ENCODE assay signal across 20 cellular contexts in the genomic region with DNA sequence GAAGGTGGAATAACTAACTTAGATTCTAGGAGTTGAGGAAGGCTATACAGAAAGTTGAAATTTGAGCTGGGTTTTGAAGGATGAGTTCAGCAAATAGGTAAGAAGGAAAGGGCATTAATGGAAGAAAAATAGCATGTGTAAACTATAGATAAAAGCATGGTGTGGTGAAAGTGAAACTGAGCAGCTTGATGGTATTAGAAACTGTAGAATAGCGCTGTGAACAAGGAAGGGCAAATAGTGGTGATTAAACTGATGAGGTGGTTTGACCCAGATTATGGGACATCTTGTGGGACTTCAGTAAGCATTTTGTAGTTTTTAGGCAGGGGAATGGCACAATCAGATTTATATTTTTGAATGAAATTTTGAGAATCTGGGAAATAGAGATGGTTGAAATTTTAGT.
"Had no signal": no experiment of that assay in that cellular context is flagged by ENCODE, and none has a peak within 500 bp of the region (broad histone marks: within the 10 kb centered on the region; RNA-seq: fewer than 3 reads in every experiment).

No MANE protein-coding gene starts in this region.

- H2AFZ ChIP-seq: hepatocyte, neural progenitor cell had no signal

- H3K4me3 ChIP-seq: dorsolateral prefrontal cortex, hepatocyte, lung, neural progenitor cell, ovary, right atrium auricular region, smooth muscle cell had no signal

- H3K36me3 ChIP-seq: neural progenitor cell, ovary, right atrium auricular region had no signal

- DNase-seq: cortex of kidney; dorsolateral prefrontal cortex; effector CD8-positive, alpha-beta T cell; foreskin melanocyte; head of caudate nucleus; left colon; left ventricle myocardium superior; mesenchymal stem cell; midbrain; nucleus accumbens; ovary; stimulated activated CD4-positive, alpha-beta T cell treated with anti-CD3 and anti-CD28 coated beads, Interleukin-2, amount 100 ng/mL, for 48 hours; stimulated activated naive CD4-positive, alpha-beta T cell treated with Interleukin-2 at 50 U/mL for 16 hours; trophoblast cell had no signal

- H3K4me1 Mint-ChIP-seq: neural progenitor cell had no signal

- H3K4me1 ChIP-seq: neural progenitor cell, right atrium auricular region had no signal

- H3K4me3 Mint-ChIP-seq: natural killer cell treated with Interleukin-12 subunit alpha and Interleukin-12 subunit beta and Interleukin-15 and Interleukin-18, amount 100 ng/mL, for 72 hours; neural progenitor cell had no signal

- H3K9me3 ChIP-seq: ovary, right atrium auricular region had no signal

- H3K4me2 ChIP-seq: hepatocyte, neural progenitor cell, smooth muscle cell had no signal

- H3K27ac Mint-ChIP-seq: natural killer cell treated with Interleukin-12 subunit alpha and Interleukin-12 subunit beta and Interleukin-15 and Interleukin-18, amount 100 ng/mL, for 72 hours; neural progenitor cell had no signal

- H3K27me3 Mint-ChIP-seq: natural killer cell treated with Interleukin-12 subunit alpha and Interleukin-12 subunit beta and Interleukin-15 and Interleukin-18, amount 100 ng/mL, for 72 hours had no signal

- H3K36me3 Mint-ChIP-seq: natural killer cell treated with Interleukin-12 subunit alpha and Interleukin-12 subunit beta and Interleukin-15 and Interleukin-18, amount 100 ng/mL, for 72 hours; neural progenitor cell had no signal

- H3K9ac ChIP-seq: neural progenitor cell had no signal

- ATAC-seq: left colon; left ventricle myocardium superior; natural killer cell treated with Interleukin-12 subunit alpha and Interleukin-12 subunit beta and Interleukin-15 and Interleukin-18, amount 100 ng/mL, for 72 hours had no signal

- H3K27me3 ChIP-seq: dorsolateral prefrontal cortex, hepatocyte, neural progenitor cell, ovary, right atrium auricular region had no signal

- H3K27ac ChIP-seq: dorsolateral prefrontal cortex, hepatocyte, neural progenitor cell, ovary, right atrium auricular region had no signal
